25 cellular contexts compared by ENCODE assay signal in genomic region chrX:50327235-50327634, GRCh38.
DNase-seq lines count a peak whose midpoint lies in the region; ATAC-seq, FAIRE-seq and TF ChIP-seq lines count a peak whose summit lies in the region.
"Had no signal": no experiment of that assay in that cellular context is flagged by ENCODE, and none has a peak within 500 bp of the region (broad histone marks: within the 10 kb centered on the region; RNA-seq: fewer than 3 reads in every experiment).

No MANE protein-coding gene starts in this region.

- no TSS peak for BruUV-seq in A673 (replicated peaks; lab: Mats Ljungman, UMichigan)

- H3K4me3 ChIP-seq in A673 (ENCODE audit: low read depth, low read length, poor library complexity, severe bottlenecking) (no peak overlapping the region), H1 (ENCODE audit: extremely low read depth in 1 of 4, insufficient read depth in 2 of 4, low read depth in 3 of 4, low read length in 4 of 4) (no peak overlapping the region), mesendoderm (ENCODE audit: low read length) (no peak overlapping the region)
- H3K4me3 ChIP-seq: K562, MG63, PC-9 had no signal

- no peak overlapping the region for H3K27ac Mint-ChIP-seq in mesothelial cell of epicardium
- H3K27ac Mint-ChIP-seq: CD4-positive, alpha-beta T cell; T-helper 1 cell treated with Interleukin-12 subunit alpha and Interleukin-12 subunit beta and Interleukin-4 antibody, amounts not matched to agents 30 μg/mL and 1 μg/mL, for 36 hours had no signal

- H2BK120ac ChIP-seq in H1 (replicated peaks; ENCODE audit: low read depth, low read length) (no peak overlapping the region), mesendoderm (ENCODE audit: low read depth, low read length) (no peak overlapping the region)

- CTCF ChIA-PET in A673 (lab: Charles Lee) (no interaction called here), H1 (lab: Charles Lee; ENCODE audit: partially characterized antibody) (no interaction called here)

- no peak overlapping the region for H2AFZ ChIP-seq in H1 (ENCODE audit: low read length)
- H2AFZ ChIP-seq: PC-9 had no signal

- H3K9me3 ChIP-seq in A673 (ENCODE audit: low read depth, low read length, poor library complexity, severe bottlenecking) (no peaks in the 10 kb centered on the region), H1 (ENCODE audit: insufficient read depth in 2 of 2, low read depth in 1 of 2, low read length in 1 of 2) (no peaks in the 10 kb centered on the region)
- H3K9me3 ChIP-seq: Caco-2, MG63 had no signal

- FAIRE-seq in H1 (lab: Jason Lieb, UNC): peak; percentile 7
- FAIRE-seq: HepG2, K562 had no signal

- TF ChIP-seq EP300 in H1 (IDR thresholded peaks at IDR 0.05; ENCODE audit: borderline replicate concordance in 1 of 2, low read depth in 2 of 2, low read length in 2 of 2): no peak

- no peak overlapping the region for H3K23ac ChIP-seq in H1 (ENCODE audit: insufficient read length)
- H3K23ac ChIP-seq in mesendoderm (ENCODE audit: low read length): no peak overlapping the region

- TF ChIP-seq POLR2A in H1 (IDR thresholded peaks at IDR 0.05; ENCODE audit: control extremely low read depth in 1 of 2, low read depth in 2 of 2, low read length in 2 of 2): no peak

- H4K91ac ChIP-seq in H1 (replicated peaks; ENCODE audit: insufficient read length, low read length): no peak overlapping the region

- no peaks in the 10 kb centered on the region for H3K36me3 Mint-ChIP-seq in mesothelial cell of epicardium

- DNase-seq in A673 (ENCODE audit: low spot score): peak; percentile 15
- peak; percentile 95 for DNase-seq in DMS53 treated with DMSO at 0.1 percent for 48 hours (lab: John Stamatoyannopoulos, UW; ENCODE audit: unreplicated experiment)
- peak; percentile 57 for DNase-seq in NCI-H2029 (lab: John Stamatoyannopoulos, UW)
- DNase-seq in H1 (ENCODE audit: low read depth in 1 of 2, low spot score in 2 of 2): no peak
- DNase-seq in mesothelial cell of epicardium (ENCODE audit: low spot score in 2 of 2, unreplicated experiment in 2 of 2): no peak
- no peak for DNase-seq in mesendoderm
- DNase-seq: Caco-2; CD4-positive, alpha-beta T cell; DMS 273 treated with DMSO at 0.1 percent for 48 hours; GDM1; H7; MG63; NCI-H1694 treated with DMSO at 0.1 percent for 48 hours; NCI-H2171; NCI-H345; NCI-H526; PC-9; RPMI8226; SHP77; T1000 had no signal

- POLR2A ChIA-PET in A673 (lab: Charles Lee; ENCODE audit: low non-redundant PET): no interaction called here
- POLR2A ChIA-PET in H1 (lab: Charles Lee; ENCODE audit: partially characterized antibody): no interaction called here

- H3K79me1 ChIP-seq in H1 (ENCODE audit: low read depth, low read length): no peaks in the 10 kb centered on the region
- no peaks in the 10 kb centered on the region for H3K79me1 ChIP-seq in mesendoderm (ENCODE audit: low read length)

- WGBS in H1 (ENCODE audit: extremely low coverage in 1 of 2, insufficient coverage in 1 of 2, insufficient read length in 1 of 2, insufficient replicate concordance in 2 of 2, low coverage in 1 of 2, low lambda C conversion rate in 2 of 2, missing lambda C conversion rate in 1 of 2), 2 experiments: 85% methylated on average over 2 of the region's 2 CpGs; no CpG with 5 or more reads in 1 of the 2 experiments
- WGBS in mesendoderm (ENCODE audit: extremely low coverage, insufficient coverage, low lambda C conversion rate): no CpG with 5 or more reads among the region's 2 CpGs

- H3K23me2 ChIP-seq in H1 (ENCODE audit: low read depth, low read length): no peaks in the 10 kb centered on the region

- H3K14ac ChIP-seq in H1 (ENCODE audit: insufficient read length): no peak overlapping the region

- no peaks in the 10 kb centered on the region for H3K4me1 Mint-ChIP-seq in mesothelial cell of epicardium

- ATAC-seq in esophagus mucosa: no peak
- ATAC-seq: HepG2, K562 had no signal

- no peak for TF ChIP-seq RAD21 in H1 (IDR thresholded peaks at IDR 0.05 in 1 of 2, conservative IDR thresholded peaks at IDR 0.05 in 1 of 2; ENCODE audit: low read depth in 2 of 2, low read length in 2 of 2)

- H4K5ac ChIP-seq in H1 (ENCODE audit: insufficient read length, low read depth, low read length): no peak overlapping the region
- H4K5ac ChIP-seq in mesendoderm (ENCODE audit: low read length): no peak overlapping the region

- no peak overlapping the region for H2BK12ac ChIP-seq in H1 (ENCODE audit: low read depth, low read length)

- H3K4ac ChIP-seq in H1 (replicated peaks; ENCODE audit: insufficient read length, low read depth, low read length) (no peak overlapping the region), mesendoderm (ENCODE audit: low read depth, low read length) (no peak overlapping the region)

- H3K4me1 ChIP-seq in A673 (ENCODE audit: insufficient read depth, low read length, poor library complexity, severe bottlenecking) (no peaks in the 10 kb centered on the region), H1 (replicated peaks in 1 of 4; ENCODE audit: control insufficient read depth in 3 of 4, insufficient read depth in 4 of 4, low read length in 3 of 4) (no peaks in the 10 kb centered on the region), mesendoderm (ENCODE audit: control insufficient read depth, low read depth, low read length) (no peaks in the 10 kb centered on the region)
- H3K4me1 ChIP-seq: Caco-2 had no signal

- no peak overlapping the region for H3K4me3 Mint-ChIP-seq in mesothelial cell of epicardium
- H3K4me3 Mint-ChIP-seq: CD4-positive, alpha-beta T cell; T-helper 1 cell treated with Interleukin-12 subunit alpha and Interleukin-12 subunit beta and Interleukin-4 antibody, amounts not matched to agents 30 μg/mL and 1 μg/mL, for 36 hours had no signal

- no peak for TF ChIP-seq CTCF in A673 (conservative IDR thresholded peaks at IDR 0.05; ENCODE audit: low read depth, low read length)
- no peak for TF ChIP-seq CTCF in H1 (IDR thresholded peaks at IDR 0.05; ENCODE audit: control extremely low read depth in 1 of 3, insufficient read depth in 1 of 3, low read depth in 1 of 3, low read length in 3 of 3)
- TF ChIP-seq CTCF in mesothelial cell of epicardium (IDR thresholded peaks at IDR 0.05; ENCODE audit: unreplicated experiment): no peak

- no peak overlapping the region for H3K18ac ChIP-seq in H1 (ENCODE audit: extremely low read depth, low read length)
- H3K18ac ChIP-seq in mesendoderm (ENCODE audit: low read length): no peak overlapping the region

- no peaks in the 10 kb centered on the region for H3K27me3 Mint-ChIP-seq in mesothelial cell of epicardium (ENCODE audit: low read depth)
- H3K27me3 Mint-ChIP-seq: CD4-positive, alpha-beta T cell had no signal

- H3K9me3 Mint-ChIP-seq in mesothelial cell of epicardium: peaks cover 40% of the 10 kb centered on the region
- H3K9me3 Mint-ChIP-seq: CD4-positive, alpha-beta T cell; T-helper 1 cell treated with Interleukin-12 subunit alpha and Interleukin-12 subunit beta and Interleukin-4 antibody, amounts not matched to agents 30 μg/mL and 1 μg/mL, for 36 hours had no signal

- H2BK15ac ChIP-seq in H1 (ENCODE audit: low read length): no peak overlapping the region
- H2BK15ac ChIP-seq in mesendoderm (replicated peaks; ENCODE audit: low read depth): no peak overlapping the region

- H3K27ac ChIP-seq in A673 (ENCODE audit: low read depth, low read length, poor library complexity, severe bottlenecking) (no peak overlapping the region), H1 (ENCODE audit: low read depth, low read length) (no peak overlapping the region), mesendoderm (ENCODE audit: low read depth, low read length) (no peak overlapping the region)
- H3K27ac ChIP-seq: HL-60, PC-9 had no signal

- H2BK5ac ChIP-seq in H1 (ENCODE audit: low read depth, low read length): no peak overlapping the region
- H2BK5ac ChIP-seq in mesendoderm (ENCODE audit: low read length): no peak overlapping the region

- H3K56ac ChIP-seq in H1 (replicated peaks; ENCODE audit: insufficient read length, low read depth, low read length) (no peak overlapping the region), mesendoderm (ENCODE audit: low read length) (no peak overlapping the region)

- H3K4me2 ChIP-seq in H1 (ENCODE audit: insufficient read depth in 1 of 2, low read depth in 2 of 2, low read length in 2 of 2): no peak overlapping the region
- no peak overlapping the region for H3K4me2 ChIP-seq in mesendoderm (ENCODE audit: low read length)
- H3K4me2 ChIP-seq: PC-9 had no signal

- no peak overlapping the region for H3K9ac ChIP-seq in H1 (replicated peaks in 1 of 4; ENCODE audit: extremely low read depth in 1 of 4, low read depth in 3 of 4, low read length in 3 of 4)
- no peak overlapping the region for H3K9ac ChIP-seq in mesendoderm (ENCODE audit: low read length)

- H3K36me3 ChIP-seq in A673 (ENCODE audit: insufficient read depth, low read length, poor library complexity, severe bottlenecking): no peaks in the 10 kb centered on the region
- H3K36me3 ChIP-seq in H1 (ENCODE audit: control insufficient read depth in 2 of 4, insufficient read depth in 4 of 4, low read length in 3 of 4): no peaks in the 10 kb centered on the region
- no peaks in the 10 kb centered on the region for H3K36me3 ChIP-seq in mesendoderm (ENCODE audit: control insufficient read depth, insufficient read depth, low read length)
- H3K36me3 ChIP-seq: MG63 had no signal

- H3K79me2 ChIP-seq in H1 (ENCODE audit: control insufficient read depth in 1 of 2, insufficient read depth in 2 of 2, low read length in 2 of 2) (no peaks in the 10 kb centered on the region), mesendoderm (ENCODE audit: control insufficient read depth, insufficient read depth, low read length) (no peaks in the 10 kb centered on the region)

- intact Hi-C loops in A673 (cut with micrococcal nuclease; ENCODE audit: unreplicated experiment): no loop called here

- H4K8ac ChIP-seq in H1 (ENCODE audit: extremely low read depth, insufficient read depth, low read length) (no peak overlapping the region), mesendoderm (ENCODE audit: low read depth, low read length) (no peak overlapping the region)

- H2BK20ac ChIP-seq in H1 (ENCODE audit: low read length): no peak overlapping the region

- no peaks in the 10 kb centered on the region for H4K20me1 ChIP-seq in H1 (replicated peaks in 1 of 2; ENCODE audit: control insufficient read depth in 1 of 2, insufficient read depth in 2 of 2, low read length in 2 of 2)

- H3K27me3 ChIP-seq in A673 (replicated peaks; ENCODE audit: insufficient read depth, low read depth, low read length, poor library complexity) (no peaks in the 10 kb centered on the region), H1 (replicated peaks in 1 of 4; ENCODE audit: control insufficient read depth in 3 of 4, extremely low read depth in 1 of 4, insufficient read depth in 3 of 4, low read length in 3 of 4) (no peaks in the 10 kb centered on the region), mesendoderm (ENCODE audit: insufficient read depth, low read length, poor library complexity) (no peaks in the 10 kb centered on the region)
- H3K27me3 ChIP-seq: MG63 had no signal

- H2AK5ac ChIP-seq in H1 (ENCODE audit: low read depth, low read length) (no peak overlapping the region), mesendoderm (ENCODE audit: low read length) (no peak overlapping the region)

TF ChIP-seq in H1, 55 proteins besides CTCF, POLR2A, EP300 and RAD21 (continues in another document):
- no peak for TF ChIP-seq RFX5 (IDR thresholded peaks at IDR 0.05; ENCODE audit: borderline replicate concordance, low read depth, low read length)
- no peak for TF ChIP-seq TAF7 (optimal IDR thresholded peaks at IDR 0.05; ENCODE audit: borderline replicate concordance, low read depth, low read length)
- TF ChIP-seq KDM5A (IDR thresholded peaks at IDR 0.05; ENCODE audit: low read length): no peak
- TF ChIP-seq SIX5 (IDR thresholded peaks at IDR 0.05; ENCODE audit: low read depth, low read length): no peak

Comparison
In these comparisons a context has a peak if more than half of its experiments do, and no peak if none do; other contexts are left out.
1. DNase-seq: peak in A673 (single experiment), DMS53 treated with DMSO at 0.1 percent for 48 hours (single experiment) and NCI-H2029 (single experiment); none in H1 (0 of 2), mesothelial cell of epicardium (0 of 2) and mesendoderm (single experiment).